In the genomic region with DNA sequence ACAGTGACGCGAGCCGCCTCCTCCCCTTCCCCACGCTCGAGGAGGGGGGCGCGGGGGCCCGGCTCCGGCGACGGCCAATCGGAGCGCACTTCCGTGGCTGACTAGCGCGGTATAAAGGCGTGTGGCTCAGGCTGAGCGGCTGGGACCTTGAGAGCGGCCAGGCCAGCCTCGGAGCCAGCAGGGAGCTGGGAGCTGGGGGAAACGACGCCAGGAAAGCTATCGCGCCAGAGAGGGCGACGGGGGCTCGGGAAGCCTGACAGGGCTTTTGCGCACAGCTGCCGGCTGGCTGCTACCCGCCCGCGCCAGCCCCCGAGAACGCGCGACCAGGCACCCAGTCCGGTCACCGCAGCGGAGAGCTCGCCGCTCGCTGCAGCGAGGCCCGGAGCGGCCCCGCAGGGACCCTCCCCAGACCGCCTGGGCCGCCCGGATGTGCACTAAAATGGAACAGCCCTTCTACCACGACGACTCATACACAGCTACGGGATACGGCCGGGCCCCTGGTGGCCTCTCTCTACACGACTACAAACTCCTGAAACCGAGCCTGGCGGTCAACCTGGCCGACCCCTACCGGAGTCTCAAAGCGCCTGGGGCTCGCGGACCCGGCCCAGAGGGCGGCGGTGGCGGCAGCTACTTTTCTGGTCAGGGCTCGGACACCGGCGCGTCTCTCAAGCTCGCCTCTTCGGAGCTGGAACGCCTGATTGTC, we compare ENCODE assay signal across 8 cellular contexts. TPM values are rescaled to one million over a fixed set of nuclear protein-coding genes. Genes with fewer than 3 reads are reported as not detected.
DNase-seq lines count a peak whose midpoint lies in the region; ATAC-seq and TF ChIP-seq lines count a peak whose summit lies in the region.

A gene (plus strand): TSS at position 142 of the 703 bp plus-strand sequence. CDS start 286 bp downstream, at position 428.

- ATAC-seq in HG02973 (IDR thresholded peaks at IDR 0.05; ENCODE audit: unreplicated experiment) = peak; percentile 19

- H3K36me3 ChIP-seq in skeletal muscle tissue (ENCODE audit: control insufficient read depth in 3 of 3, insufficient read depth in 3 of 3, low read length in 3 of 3) = peaks cover 0 to 4% (median under 1%) of the 10 kb centered on the region in 3 donors

- DNase-seq in GM13977 (ENCODE audit: low spot score) (peak; percentile 95), NCI-H2196 treated with DMSO at 0.1 percent for 48 hours (lab: John Stamatoyannopoulos, UW; ENCODE audit: unreplicated experiment) (peak; percentile 88), T47D (ENCODE audit: low read depth in 1 of 2, low spot score in 1 of 2) (peak; percentile 81 to 96), HPDE6-E6E7 (ENCODE audit: extremely low spot score) (no peak)

- H3K9ac ChIP-seq in skeletal muscle tissue (ENCODE audit: low read depth in 1 of 3, low read length in 3 of 3) = peak within 1 kb of the TSS; percentile 96 to 99 (median 98)

- H3K9me3 ChIP-seq in iPS-18c (ENCODE audit: control insufficient read depth, insufficient read depth, low read length) = no peaks in the 10 kb centered on the region
- no peaks in the 10 kb centered on the region for H3K9me3 ChIP-seq in skeletal muscle tissue (ENCODE audit: control insufficient read depth in 3 of 3, low read length in 3 of 3)

- H3K27ac ChIP-seq in VCaP (peak within 1 kb of the TSS; percentile 91), skeletal muscle tissue (ENCODE audit: low read depth, low read length) (peak within 1 kb of the TSS; percentile 99)

- TF ChIP-seq CTCF in GM13977 (IDR thresholded peaks at IDR 0.05; ENCODE audit: extremely low read depth, insufficient read depth, missing control alignments) (no peak), VCaP (conservative IDR thresholded peaks at IDR 0.05) (no peak; the same call in 1 of the 2 replicates)

- in situ Hi-C loops in GM13977 (cut with MboI; ENCODE audit: low pct_unique_long_range_greater_than_20kb, low sequenced_read_pairs, unreplicated experiment) (no loop called here), T47D (cut with HindIII; ENCODE audit: low pct_unique_long_range_greater_than_20kb, low sequenced_read_pairs) (no loop called here)

- peak within 1 kb of the TSS; percentile 61 for H3K4me3 ChIP-seq in iPS-18c (ENCODE audit: insufficient read depth, low read depth, low read length)
- H3K4me3 ChIP-seq in skeletal muscle tissue (ENCODE audit: low read length in 3 of 3) = peak within 1 kb of the TSS; percentile 93 to 98 (median 93)

- peaks cover 48 to 54% (median 49%) of the 10 kb centered on the region in 3 donors for H3K4me1 ChIP-seq in skeletal muscle tissue (ENCODE audit: control insufficient read depth in 3 of 3, insufficient read depth in 3 of 3, low read length in 3 of 3)

- H3K27me3 ChIP-seq in skeletal muscle tissue (ENCODE audit: control insufficient read depth in 3 of 3, insufficient read depth in 3 of 3, low read length in 3 of 3) = no peaks in the 10 kb centered on the region

RNA-seq across cellular contexts. Expression of the gene that starts here (rescaled TPM):
- 31.3 TPM for total RNA-seq in skeletal muscle tissue
